24 cellular contexts compared by ENCODE assay signal in genomic region chr5:179263391-179264052, GRCh38.
DNase-seq lines count a peak whose midpoint lies in the region; ATAC-seq, FAIRE-seq and TF ChIP-seq lines count a peak whose summit lies in the region.
"Had no signal": no experiment of that assay in that cellular context is flagged by ENCODE, and none has a peak within 500 bp of the region (broad histone marks: within the 10 kb centered on the region; RNA-seq: fewer than 3 reads in every experiment).

No MANE protein-coding gene starts in this region.

- 82 to 87% methylated on average over 15 to 23 of the region's 23 CpGs for WGBS in upper lobe of left lung, 2 donors

- DNase-seq in activated effector memory CD4-positive, alpha-beta T cell treated with anti-CD3 and anti-CD28 coated beads, Interleukin-2, amount 50 U/mL, for 16 hours, result peak; percentile 34
- DNase-seq in activated effector memory CD4-positive, alpha-beta T cell treated with Interleukin-2 at 50 U/mL for 16 hours, result no peak
- peak; percentile 14 for DNase-seq in colonic mucosa
- peak; percentile 19 to 63 for DNase-seq in upper lobe of left lung
- DNase-seq in GM12891 (ENCODE audit: insufficient read length, low spot score), result no peak
- DNase-seq in NCI-H187 treated with DMSO at 0.1 percent for 48 hours (lab: John Stamatoyannopoulos, UW), result no peak
- DNase-seq: activated CD4-positive, alpha-beta T cell treated with anti-CD3 and anti-CD28 coated beads, Interleukin-2, amount 10 ng/mL, durations not matched to agents 24 days and 14 days; activated gamma-delta T cell; DMS79; Kasumi-1; mucosa of descending colon; NCI-H1048; NCI-H1930; NCI-H345; SIG-M5; stimulated activated CD4-positive, alpha-beta T cell treated with anti-CD3 and anti-CD28 coated beads, Interleukin-4, amount 100 ng/mL, for 24 hours; stimulated activated naive CD4-positive, alpha-beta T cell treated with Interleukin-2 at 50 U/mL for 16 hours had no signal

- no peaks in the 10 kb centered on the region for H3K27me3 ChIP-seq in colonic mucosa
- H3K27me3 ChIP-seq in upper lobe of left lung, result no peaks in the 10 kb centered on the region
- H3K27me3 ChIP-seq: tibial artery had no signal

- no peak overlapping the region for H3K9ac ChIP-seq in colonic mucosa (ENCODE audit: low read depth in 2 of 2, low read length in 2 of 2)

- peaks cover 65% of the 10 kb centered on the region for H3K4me1 Mint-ChIP-seq in nephron
- H3K4me1 Mint-ChIP-seq: activated CD4-positive, alpha-beta T cell treated with anti-CD3 and anti-CD28 coated beads, Interleukin-2, amount 10 ng/mL, durations not matched to agents 24 days and 14 days; T-cell had no signal

- no peak for TF ChIP-seq EP300 in upper lobe of left lung (IDR thresholded peaks at IDR 0.05)

- no peaks in the 10 kb centered on the region for H3K36me3 Mint-ChIP-seq in nephron (ENCODE audit: low read depth)
- H3K36me3 Mint-ChIP-seq: T-cell had no signal

- no peaks in the 10 kb centered on the region for H3K36me3 ChIP-seq in colonic mucosa
- no peaks in the 10 kb centered on the region for H3K36me3 ChIP-seq in upper lobe of left lung
- H3K36me3 ChIP-seq: breast epithelium, spleen, tibial artery had no signal

- H3K27ac Mint-ChIP-seq in nephron, result peak overlapping the region in 2 of 3 experiments; percentile 63 to 99
- H3K27ac Mint-ChIP-seq: activated CD4-positive, alpha-beta T cell treated with anti-CD3 and anti-CD28 coated beads, Interleukin-2, amount 10 ng/mL, durations not matched to agents 24 days and 14 days; T-cell had no signal

- TF ChIP-seq POLR2A in upper lobe of left lung (IDR thresholded peaks at IDR 0.05) (no peak), GM12891 (IDR thresholded peaks at IDR 0.05; ENCODE audit: low read depth, low read length) (no peak)

- H3K27me3 Mint-ChIP-seq in nephron (ENCODE audit: low read depth), result peaks cover 4% of the 10 kb centered on the region
- H3K27me3 Mint-ChIP-seq: activated CD4-positive, alpha-beta T cell treated with anti-CD3 and anti-CD28 coated beads, Interleukin-2, amount 10 ng/mL, durations not matched to agents 24 days and 14 days had no signal

- H3K9me3 ChIP-seq in colonic mucosa (no peaks in the 10 kb centered on the region), upper lobe of left lung (no peaks in the 10 kb centered on the region)
- H3K9me3 ChIP-seq: breast epithelium, mucosa of descending colon, spleen, tibial artery had no signal

- no peak for FAIRE-seq in GM12891 (lab: Jason Lieb, UNC)

- peak overlapping the region in 1 of 3 experiments; percentile 48 for H3K4me3 Mint-ChIP-seq in nephron
- H3K4me3 Mint-ChIP-seq: activated CD4-positive, alpha-beta T cell treated with anti-CD3 and anti-CD28 coated beads, Interleukin-2, amount 10 ng/mL, durations not matched to agents 24 days and 14 days; T-cell had no signal

- H3K27ac ChIP-seq in colonic mucosa, result no peak overlapping the region
- H3K27ac ChIP-seq in upper lobe of left lung, result no peak overlapping the region
- H3K27ac ChIP-seq: breast epithelium, spleen, tibial artery had no signal

- H3K4me1 ChIP-seq in colonic mucosa, result no peaks in the 10 kb centered on the region
- H3K4me1 ChIP-seq in upper lobe of left lung, result peaks cover 10 to 24% (median 17%) of the 10 kb centered on the region in 4 donors

- intact Hi-C loops in colonic mucosa (cut with DNase I), result no loop called here

- H3K4me3 ChIP-seq in colonic mucosa (no peak overlapping the region), upper lobe of left lung (no peak overlapping the region)
- H3K4me3 ChIP-seq: breast epithelium, coronary artery, mucosa of descending colon, spleen, tibial artery had no signal

- TF ChIP-seq CTCF in colonic mucosa (IDR thresholded peaks at IDR 0.05) (no peak), nephron (IDR thresholded peaks at IDR 0.05; ENCODE audit: unreplicated experiment in 3 of 3) (no peak), upper lobe of left lung (IDR thresholded peaks at IDR 0.05) (no peak)

- ATAC-seq in upper lobe of left lung (ENCODE audit: low FRiP score in 2 of 2) (no peak), HG02981 (IDR thresholded peaks at IDR 0.05; ENCODE audit: unreplicated experiment) (no peak)
- ATAC-seq: mucosa of descending colon, T-cell had no signal

- H3K9me3 Mint-ChIP-seq in nephron, result no peaks in the 10 kb centered on the region
- H3K9me3 Mint-ChIP-seq: activated CD4-positive, alpha-beta T cell treated with anti-CD3 and anti-CD28 coated beads, Interleukin-2, amount 10 ng/mL, durations not matched to agents 24 days and 14 days; T-cell had no signal

TF ChIP-seq in GM12891, 5 proteins besides CTCF, POLR2A, EP300 and RAD21:
- TF ChIP-seq SPI1 (IDR thresholded peaks at IDR 0.05; ENCODE audit: low read depth, low read length) (no peak), PAX5 (IDR thresholded peaks at IDR 0.05; ENCODE audit: insufficient read depth, low read length, severe bottlenecking) (no peak), POLR2AphosphoS5 (IDR thresholded peaks at IDR 0.05; ENCODE audit: low read depth, low read length) (no peak), POU2F2 (IDR thresholded peaks at IDR 0.05; ENCODE audit: low read depth, low read length) (no peak), TAF1 (IDR thresholded peaks at IDR 0.05; ENCODE audit: low read depth, low read length) (no peak)
TF ChIP-seq in GM12891: peak in this region for 0.

Comparison
In these comparisons a context has a peak if more than half of its experiments do, and no peak if none do; other contexts are left out.
1. DNase-seq: peak in activated effector memory CD4-positive, alpha-beta T cell treated with anti-CD3 and anti-CD28 coated beads, Interleukin-2, amount 50 U/mL, for 16 hours (single experiment), colonic mucosa (single experiment) and upper lobe of left lung (2 of 2); none in activated effector memory CD4-positive, alpha-beta T cell treated with Interleukin-2 at 50 U/mL for 16 hours (single experiment), GM12891 (single experiment) and NCI-H187 treated with DMSO at 0.1 percent for 48 hours (single experiment).